In genomic region chr4:15682340-15682725, GRCh38 we compare ENCODE assay signal across 8 cellular contexts. TPM values are rescaled to one million over a fixed set of nuclear protein-coding genes. Genes with fewer than 3 reads are reported as not detected.
A peak's percentile ranks its signal among the peaks of the same experiment; 100 is the strongest.
DNase-seq lines count a peak whose midpoint lies in the region; ATAC-seq and TF ChIP-seq lines count a peak whose summit lies in the region.

No MANE protein-coding gene starts in this region.

- CTCF ChIA-PET in Caco-2 (lab: Charles Lee) (interaction anchor here (0.9 to 1.1 kb wide), 2 partner anchors 8 to 203 kb away, joined by 3 to 5 read pairs; no protein-coding TSS in a partner anchor), OCI-LY7 (lab: Charles Lee; ENCODE audit: unreplicated experiment) (no interaction called here)

- H3K27me3 Mint-ChIP-seq in Caco-2 (ENCODE audit: insufficient read depth, unreplicated experiment), result no peaks in the 10 kb centered on the region

- H3K4me3 ChIP-seq in Caco-2 (ENCODE audit: low read depth, low read length) (peak overlapping the region; percentile 60), OCI-LY7 (ENCODE audit: low read depth, low read length, poor library complexity, severe bottlenecking) (peak overlapping the region; percentile 90), endocrine pancreas (ENCODE audit: control insufficient read depth, insufficient read depth, low read length) (peak overlapping the region; percentile 97), neutrophil (ENCODE audit: low read depth in 1 of 2, low read length in 1 of 2) (peak overlapping the region; percentile 89 to 98)

- intact Hi-C loops in Caco-2 (cut with micrococcal nuclease; ENCODE audit: unreplicated experiment), result no loop called here
- intact Hi-C loops in OCI-LY7 (cut with micrococcal nuclease; ENCODE audit: unreplicated experiment), result loop anchor here (5.0 kb wide), 1 partner anchor 270 kb away; no protein-coding TSS in a partner anchor

- H3K27me3 ChIP-seq in Caco-2 (replicated peaks; ENCODE audit: control insufficient read depth, insufficient read depth, low read length) (no peaks in the 10 kb centered on the region), endocrine pancreas (ENCODE audit: control insufficient read depth, insufficient read depth, low read length) (no peaks in the 10 kb centered on the region), neutrophil (no peaks in the 10 kb centered on the region)

- ATAC-seq in omental fat pad (ENCODE audit: low FRiP score), result no peak

- peaks cover 68% of the 10 kb centered on the region for H3K79me2 ChIP-seq in OCI-LY7 (ENCODE audit: insufficient read depth, low read depth, low read length)

- H3K9ac ChIP-seq in endocrine pancreas (ENCODE audit: control insufficient read depth, insufficient read depth, low read length), result peak overlapping the region; percentile 99

- peaks cover 34% of the 10 kb centered on the region for H3K4me1 Mint-ChIP-seq in Caco-2 (ENCODE audit: low read depth, unreplicated experiment)

- no peaks in the 10 kb centered on the region for H3K9me3 Mint-ChIP-seq in Caco-2 (ENCODE audit: unreplicated experiment)

- peak overlapping the region; percentile 76 for H3K4me2 ChIP-seq in OCI-LY7 (ENCODE audit: low read length)

- peak overlapping the region; percentile 88 for H2AFZ ChIP-seq in OCI-LY7 (ENCODE audit: low read length)

- H3K4me1 ChIP-seq in Caco-2 (peaks cover 34% of the 10 kb centered on the region), OCI-LY7 (ENCODE audit: insufficient read depth, low read length, poor library complexity, severe bottlenecking) (peaks cover 46% of the 10 kb centered on the region), endocrine pancreas (ENCODE audit: control insufficient read depth, insufficient read depth, low read length) (peaks cover 11% of the 10 kb centered on the region), neutrophil (ENCODE audit: control insufficient read depth in 1 of 2, insufficient read depth in 1 of 2, low read depth in 1 of 2, low read length in 1 of 2) (peaks cover 98 to 99% of the 10 kb centered on the region in 2 experiments)

- no peaks in the 10 kb centered on the region for H3K9me2 ChIP-seq in OCI-LY7 (ENCODE audit: insufficient read depth, low read length)

- peak overlapping the region; percentile 97 for H3K27ac Mint-ChIP-seq in Caco-2 (ENCODE audit: unreplicated experiment)

- BruUV-seq in Caco-2 (replicated peaks; lab: Mats Ljungman, UMichigan) (no TSS peak), OCI-LY7 (replicated peaks; lab: Mats Ljungman, UMichigan) (no TSS peak)

- DNase-seq in Caco-2 (no peak), OCI-LY7 (ENCODE audit: low spot score) (no peak), GM10266 (ENCODE audit: extremely low spot score) (no peak), NCI-H510A (lab: John Stamatoyannopoulos, UW) (no peak), omental fat pad (ENCODE audit: low spot score) (no peak), C1 segment of cervical spinal cord (lab: John Stamatoyannopoulos, UW) (no peak)

- peak overlapping the region; percentile 95 for H3K4me3 Mint-ChIP-seq in Caco-2 (ENCODE audit: unreplicated experiment)

- no peaks in the 10 kb centered on the region for H4K20me1 ChIP-seq in OCI-LY7 (ENCODE audit: insufficient read depth, low read length)

- peak overlapping the region; percentile 90 for H3K27ac ChIP-seq in OCI-LY7 (ENCODE audit: low read depth, low read length, poor library complexity, severe bottlenecking)
- peak overlapping the region; percentile 91 for H3K27ac ChIP-seq in neutrophil

- H3K36me3 ChIP-seq in Caco-2 (ENCODE audit: control insufficient read depth, insufficient read depth, low read length), result no peaks in the 10 kb centered on the region
- peaks cover 42% of the 10 kb centered on the region for H3K36me3 ChIP-seq in OCI-LY7 (ENCODE audit: insufficient read depth, low read length)
- H3K36me3 ChIP-seq in endocrine pancreas (ENCODE audit: control insufficient read depth, insufficient read depth, low read length), result no peaks in the 10 kb centered on the region
- peaks cover 12% of the 10 kb centered on the region for H3K36me3 ChIP-seq in neutrophil

- H3K9me3 ChIP-seq in Caco-2 (no peaks in the 10 kb centered on the region), OCI-LY7 (ENCODE audit: low read length) (no peaks in the 10 kb centered on the region), endocrine pancreas (ENCODE audit: control insufficient read depth, low read length) (no peaks in the 10 kb centered on the region), neutrophil (no peaks in the 10 kb centered on the region)

- TF ChIP-seq CTCF in Caco-2 (IDR thresholded peaks at IDR 0.05; ENCODE audit: insufficient read depth in 1 of 2, low read depth in 1 of 2, low read length in 1 of 2, severe bottlenecking in 1 of 2, unreplicated experiment in 1 of 2) (no peak), OCI-LY7 (conservative IDR thresholded peaks at IDR 0.05; ENCODE audit: low read length) (no peak), neutrophil (IDR thresholded peaks at IDR 0.05) (no peak), GM10266 (IDR thresholded peaks at IDR 0.05; ENCODE audit: control insufficient read depth, insufficient read depth, low read depth, missing control alignments) (no peak), omental fat pad (IDR thresholded peaks at IDR 0.05) (no peak)

- peaks cover 23% of the 10 kb centered on the region for H3K36me3 Mint-ChIP-seq in Caco-2 (ENCODE audit: insufficient read depth, unreplicated experiment)

- POLR2A ChIA-PET in Caco-2 (lab: Charles Lee) (interaction anchor here (1.0 to 2.0 kb wide), 2 partner anchors 27 to 203 kb away, joined by 3 to 6 read pairs; partner anchors contain the start of gene FBXL5), OCI-LY7 (lab: Charles Lee) (interaction anchor here (0.7 to 4.3 kb wide), 13 partner anchors 8 to 167 kb away, joined by 3 to 36 read pairs (median 4); partner anchors contain the start of gene FBXL5)

RNA-seq across cellular contexts. Expression of gene FAM200B, which starts 0.7 kb away (rescaled TPM):
- 15.5 and 16.6 TPM in 2 replicates for total RNA-seq in Caco-2 (2022)
- 11.0 and 11.5 TPM in 2 replicates for total RNA-seq in OCI-LY7 (2014; rRNA removed; shearing (Covaris generic))
- 25.0 and 31.7 TPM in 2 replicates for total RNA-seq in OCI-LY7 (2022)
- total RNA-seq in omental fat pad, result 10 to 100 TPM; 27.5 to 56.6 (median 38.3) TPM

RNA-seq across cellular contexts. Expression of gene BST1, which starts 20.5 kb away (rescaled TPM):
- total RNA-seq in Caco-2 (2022), result 0.41 and 0.72 TPM in 2 replicates
- total RNA-seq in OCI-LY7 (2014; rRNA removed; shearing (Covaris generic)), result 0.50 and 0.67 TPM in 2 replicates
- total RNA-seq in OCI-LY7 (2022), result 0.21 TPM in 1 of 2 replicates, not detected in the other
- 10 to 100 TPM; 22.5 to 34.4 (median 24.5) TPM for total RNA-seq in omental fat pad

RNA-seq across cellular contexts. Expression of gene FBXL5, which starts 27.2 kb away (rescaled TPM):
- total RNA-seq in Caco-2 (2022), result 29.1 and 32.7 TPM in 2 replicates
- total RNA-seq in OCI-LY7 (2014; rRNA removed; shearing (Covaris generic)), result 73.9 and 102 TPM in 2 replicates
- 43.5 and 50.5 TPM in 2 replicates for total RNA-seq in OCI-LY7 (2022)
- total RNA-seq in omental fat pad, result 100 to 1,000 TPM; 130 to 213 (median 188) TPM

Comparison
In these comparisons a context has a peak if more than half of its experiments do, and no peak if none do; other contexts are left out.
1. RNA of gene BST1, which starts 20.5 kb away (total RNA-seq): 22.5 to 34.4 TPM in omental fat pad; 0.21 to 0.67 TPM in OCI-LY7 and 0.41 to 0.72 TPM in Caco-2; every median in the first group is over 10 times any median in the second.
2. Peak in every context shown above with its lines, with median percentiles within 50 percentile points of each other: H3K4me3 ChIP-seq.